ENCODE assay signal across 8 cellular contexts in the genomic region with DNA sequence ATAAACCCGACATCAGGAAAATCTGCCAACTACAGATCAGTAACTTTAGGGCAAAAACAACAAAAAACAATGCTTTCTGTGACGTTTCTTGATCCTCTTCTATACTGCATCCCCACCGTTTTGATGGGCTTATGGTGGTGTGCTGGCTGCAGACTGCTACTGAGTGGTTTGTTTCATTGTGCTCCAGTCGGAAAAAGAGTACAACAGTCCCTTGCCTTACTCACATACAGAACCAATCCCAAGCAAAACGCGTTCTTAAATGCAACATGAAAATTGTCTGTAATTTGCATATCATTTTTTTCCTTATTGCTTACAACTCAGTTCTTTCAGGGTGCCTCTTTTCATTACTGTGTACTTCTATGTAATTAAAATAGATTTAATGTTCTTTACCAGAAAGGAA. TPM values are rescaled to one million over a fixed set of nuclear protein-coding genes. Genes with fewer than 3 reads are reported as not detected.
DNase-seq lines count a peak whose midpoint lies in the region; ATAC-seq and TF ChIP-seq lines count a peak whose summit lies in the region.

No MANE protein-coding gene starts in this region.

- H3K4me3 ChIP-seq in Peyer's patch = peak overlapping the region; percentile 74 to 94 (median 86)

- no peak for TF ChIP-seq POLR2A in Peyer's patch (IDR thresholded peaks at IDR 0.05)

- H3K4me3 Mint-ChIP-seq in osteocyte (ENCODE audit: unreplicated experiment) = peak overlapping the region; percentile 90

- no peaks in the 10 kb centered on the region for H3K36me3 Mint-ChIP-seq in osteocyte (ENCODE audit: unreplicated experiment)

- ATAC-seq in GM19035 (IDR thresholded peaks at IDR 0.05; ENCODE audit: unreplicated experiment) = no peak

- peaks cover 39% of the 10 kb centered on the region for H3K4me1 Mint-ChIP-seq in osteocyte (ENCODE audit: unreplicated experiment)

- H3K36me3 ChIP-seq in Peyer's patch = no peaks in the 10 kb centered on the region

- H3K27me3 ChIP-seq in Peyer's patch = no peaks in the 10 kb centered on the region

- peak; percentile 69 for DNase-seq in DMS153 treated with DMSO at 0.1 percent for 48 hours (lab: John Stamatoyannopoulos, UW; ENCODE audit: unreplicated experiment)
- no peak for DNase-seq in DMS153 (lab: John Stamatoyannopoulos, UW)
- DNase-seq in Peyer's patch = no peak
- DNase-seq in epithelial cell of prostate (ENCODE audit: low read depth, low spot score) = no peak
- DNase-seq in osteocyte (ENCODE audit: extremely low spot score, unreplicated experiment) = no peak
- DNase-seq in DMS 273 treated with DMSO at 0.1 percent for 48 hours (lab: John Stamatoyannopoulos, UW) = no peak
- DNase-seq in posterior cingulate gyrus = no peak

- intact Hi-C loops in posterior cingulate gyrus (cut with DNase I) = loop anchor here (10.0 kb wide), 1 partner anchor 143 kb away; no protein-coding TSS in a partner anchor

- TF ChIP-seq CTCF in Peyer's patch (IDR thresholded peaks at IDR 0.05) = no peak
- TF ChIP-seq CTCF in osteocyte (IDR thresholded peaks at IDR 0.05) = no peak

- H3K4me1 ChIP-seq in Peyer's patch = peaks cover 0 to 14% (median 11%) of the 10 kb centered on the region in 4 donors

- no peaks in the 10 kb centered on the region for H3K9me3 Mint-ChIP-seq in osteocyte (ENCODE audit: unreplicated experiment)

- H3K27ac ChIP-seq in Peyer's patch = peak overlapping the region; percentile 41 to 98 (median 92)
- peak overlapping the region; percentile 5 for H3K27ac ChIP-seq in epithelial cell of prostate

- H3K27ac Mint-ChIP-seq in osteocyte (ENCODE audit: unreplicated experiment) = peak overlapping the region; percentile 95

- H3K27me3 Mint-ChIP-seq in osteocyte (ENCODE audit: unreplicated experiment) = no peaks in the 10 kb centered on the region

- no peaks in the 10 kb centered on the region for H3K9me3 ChIP-seq in Peyer's patch

RNA-seq across cellular contexts. Expression of a gene that starts 2.3 kb away (rescaled TPM):
- total RNA-seq in Peyer's patch = 10 to 100 TPM; 35.4 to 49.5 (median 42.2) TPM
- total RNA-seq in osteocyte = 24.4 and 29.4 TPM in 2 replicates
